8 cellular contexts compared by ENCODE assay signal in the genomic region with DNA sequence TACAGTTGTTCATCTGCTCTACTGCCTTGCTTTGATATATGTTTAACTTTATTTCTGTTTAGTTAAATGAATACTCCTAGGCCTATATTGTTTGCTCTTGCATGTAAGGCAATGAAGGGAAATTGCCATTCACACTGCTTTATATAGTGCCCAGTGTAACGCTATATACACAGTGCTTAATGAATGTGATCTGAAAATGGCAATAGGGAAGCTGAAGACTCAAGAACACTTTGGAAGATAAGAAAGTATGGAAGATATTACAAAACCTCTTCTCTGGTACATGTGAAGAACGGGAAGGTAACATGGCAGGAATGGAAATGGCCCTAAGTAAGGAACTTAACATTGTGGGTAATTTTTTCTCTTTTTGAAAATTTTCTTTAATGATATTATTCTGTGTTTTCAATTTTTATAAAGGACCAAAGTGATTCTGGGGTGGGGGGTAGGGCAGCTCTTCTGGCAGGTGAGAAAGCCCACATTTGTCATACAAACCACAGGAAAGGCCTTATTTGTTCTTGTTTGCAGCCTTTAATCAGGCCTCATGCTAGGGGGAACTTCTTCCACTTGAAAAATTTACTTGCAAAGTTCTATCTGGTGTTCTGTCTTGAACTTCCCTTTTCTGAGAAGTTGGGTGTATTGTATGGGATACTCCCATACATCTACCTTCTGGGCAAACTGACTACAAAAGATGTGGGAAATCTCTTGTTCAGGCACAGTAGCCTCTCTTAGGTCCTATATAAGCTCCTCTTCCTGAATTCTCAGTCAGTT.
DNase-seq lines count a peak whose midpoint lies in the region; ATAC-seq and TF ChIP-seq lines count a peak whose summit lies in the region.

No MANE protein-coding gene starts in this region.

- H3K4me3 ChIP-seq in right cardiac atrium (ENCODE audit: low read length), result no peak overlapping the region
- H3K4me3 ChIP-seq in right atrium auricular region, result no peak overlapping the region
- no peak overlapping the region for H3K4me3 ChIP-seq in upper lobe of right lung

- intact Hi-C loops in Right ventricle myocardium inferior (cut with DNase I) (loop anchor here (5.0 kb wide), 1 partner anchor 39 kb away; no protein-coding TSS in a partner anchor), right cardiac atrium (cut with DNase I) (no loop called here), upper lobe of right lung (cut with DNase I) (no loop called here)

- H3K27ac ChIP-seq in right cardiac atrium (ENCODE audit: low read length), result no peak overlapping the region
- H3K27ac ChIP-seq in right atrium auricular region, result peak overlapping the region; percentile 80 to 86
- peak overlapping the region; percentile 47 for H3K27ac ChIP-seq in upper lobe of right lung

- H3K36me3 ChIP-seq in right atrium auricular region, result no peaks in the 10 kb centered on the region
- no peaks in the 10 kb centered on the region for H3K36me3 ChIP-seq in upper lobe of right lung

- 85% methylated on average over 2 of the region's 2 CpGs for WGBS in right cardiac atrium

- DNase-seq in Right ventricle myocardium inferior (ENCODE audit: missing footprints) (no peak), right cardiac atrium (no peak), SKM-1 treated with dmso at 0.1 percent for 144 hours (lab: John Stamatoyannopoulos, UW; ENCODE audit: unreplicated experiment) (peak; percentile 67), right atrium auricular region (ENCODE audit: low spot score) (no peak), upper lobe of right lung (no peak), NCI-H510A (lab: John Stamatoyannopoulos, UW) (no peak), NCI-H1417 treated with DMSO at 0.1 percent for 48 hours (lab: John Stamatoyannopoulos, UW) (no peak), DMS114 treated with DMSO at 0.1 percent for 48 hours (lab: John Stamatoyannopoulos, UW; ENCODE audit: unreplicated experiment) (no peak)

- TF ChIP-seq CTCF in right atrium auricular region (IDR thresholded peaks at IDR 0.05) (no peak), upper lobe of right lung (IDR thresholded peaks at IDR 0.05) (no peak)

- H3K4me1 ChIP-seq in right cardiac atrium (ENCODE audit: control insufficient read depth, insufficient read depth, low read length) (peaks cover 5% of the 10 kb centered on the region), right atrium auricular region (peaks cover 0 to 51% of the 10 kb centered on the region in 2 donors), upper lobe of right lung (peaks cover 48% of the 10 kb centered on the region)

- H3K27me3 ChIP-seq in right cardiac atrium (ENCODE audit: control insufficient read depth, insufficient read depth) (no peaks in the 10 kb centered on the region), right atrium auricular region (no peaks in the 10 kb centered on the region), upper lobe of right lung (no peaks in the 10 kb centered on the region)

- ATAC-seq in Right ventricle myocardium inferior, result peak; percentile 1
- ATAC-seq in right cardiac atrium, result no peak
- peak; percentile 68 for ATAC-seq in upper lobe of right lung

- H3K9me3 ChIP-seq in right cardiac atrium (ENCODE audit: control insufficient read depth, low read length) (no peaks in the 10 kb centered on the region), right atrium auricular region (no peaks in the 10 kb centered on the region), upper lobe of right lung (no peaks in the 10 kb centered on the region)

Comparison
In these comparisons a context has a peak if more than half of its experiments do, and no peak if none do; other contexts are left out.
1. ATAC-seq: peak in Right ventricle myocardium inferior (single experiment) and upper lobe of right lung (single experiment); none in right cardiac atrium (0 of 2).